In the genomic region with DNA sequence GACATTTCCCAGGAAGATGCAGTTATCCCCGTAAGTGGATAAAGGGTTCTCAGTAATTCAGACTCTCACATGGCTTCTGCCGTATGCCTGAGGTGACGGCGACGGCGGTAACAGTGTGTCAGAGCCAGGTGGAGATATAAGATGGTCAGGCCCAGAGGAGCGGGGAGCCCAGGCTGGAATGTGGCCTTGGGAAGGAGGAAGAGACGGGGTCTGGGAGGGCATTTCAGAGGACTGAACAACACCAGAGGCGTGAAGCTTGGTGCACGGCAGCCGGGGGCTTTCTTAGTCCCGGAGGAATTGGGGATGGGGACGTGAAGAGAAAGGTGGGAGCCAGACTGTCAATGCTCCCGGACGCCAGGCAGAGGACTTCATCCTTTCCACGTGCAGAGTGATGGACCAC, we compare ENCODE assay signal across 8 cellular contexts. TPM values are rescaled to one million over a fixed set of nuclear protein-coding genes. Genes with fewer than 3 reads are reported as not detected.
DNase-seq lines count a peak whose midpoint lies in the region; ATAC-seq and TF ChIP-seq lines count a peak whose summit lies in the region.

No MANE protein-coding gene starts in this region.

- no peak for TF ChIP-seq CTCF in 22Rv1 (IDR thresholded peaks at IDR 0.05)
- TF ChIP-seq CTCF in breast epithelium (IDR thresholded peaks at IDR 0.05) = no peak

- DNase-seq in breast epithelium (ENCODE audit: low spot score in 2 of 2) = no peak
- no peak for DNase-seq in effector CD4-positive, alpha-beta T cell
- DNase-seq in amygdala (lab: John Stamatoyannopoulos, UW) = no peak

- peaks cover 53% of the 10 kb centered on the region for H3K36me3 ChIP-seq in HUES48 (ENCODE audit: control insufficient read depth, insufficient read depth, low read length)
- H3K36me3 ChIP-seq in breast epithelium = no peaks in the 10 kb centered on the region
- H3K36me3 ChIP-seq in mucosa of stomach (ENCODE audit: control insufficient read depth, insufficient read depth, low read length) = peaks cover 22% of the 10 kb centered on the region

- H3K27ac ChIP-seq in 22Rv1 (peak overlapping the region; percentile 90), HUES48 (ENCODE audit: low read depth, low read length) (peak overlapping the region; percentile 45), breast epithelium (peak overlapping the region; percentile 90 to 95)

- H3K27me3 ChIP-seq in HUES48 (ENCODE audit: control insufficient read depth, insufficient read depth, low read length) = no peaks in the 10 kb centered on the region
- H3K27me3 ChIP-seq in breast epithelium = no peaks in the 10 kb centered on the region
- H3K27me3 ChIP-seq in mucosa of stomach (ENCODE audit: control insufficient read depth, insufficient read depth, low read length) = no peaks in the 10 kb centered on the region

- peak overlapping the region; percentile 95 for H3K4me3 ChIP-seq in HUES48 (ENCODE audit: low read depth, low read length)
- H3K4me3 ChIP-seq in breast epithelium = peak overlapping the region; percentile 87 to 96 (median 92)
- H3K4me3 ChIP-seq in mucosa of stomach (ENCODE audit: low read length) = peak overlapping the region; percentile 2

- H3K9ac ChIP-seq in HUES48 (ENCODE audit: low read depth, low read length) (0 out of 2 replicates have a peak overlapping the region, but pooled peaks have one; percentile 34), mucosa of stomach (ENCODE audit: low read length) (peak overlapping the region; percentile 53)

- H3K9me3 ChIP-seq in HUES48 (ENCODE audit: control insufficient read depth, insufficient read depth, low read length) (no peaks in the 10 kb centered on the region), breast epithelium (no peaks in the 10 kb centered on the region), mucosa of stomach (ENCODE audit: control insufficient read depth, low read length) (no peaks in the 10 kb centered on the region)

- intact Hi-C loops in breast epithelium (cut with DNase I; ENCODE audit: low total_unique reads) = loop anchor here (5.0 kb wide), 2 partner anchors 185 to 200 kb away; partner anchors contain the start of gene FAAP20

- TF ChIP-seq POLR2A in breast epithelium (IDR thresholded peaks at IDR 0.05) = no peak

- H3K4me1 ChIP-seq in HUES48 (ENCODE audit: control insufficient read depth, insufficient read depth, low read length) (no peaks in the 10 kb centered on the region), breast epithelium (peaks cover 4 to 16% of the 10 kb centered on the region in 2 donors), mucosa of stomach (ENCODE audit: control insufficient read depth, insufficient read depth, low read length) (peaks cover 41% of the 10 kb centered on the region)

- ATAC-seq in GM21576 (IDR thresholded peaks at IDR 0.05; ENCODE audit: unreplicated experiment) = no peak
- ATAC-seq in GM18519 (IDR thresholded peaks at IDR 0.05; ENCODE audit: low FRiP score, unreplicated experiment) = no peak

RNA-seq across cellular contexts. Expression of gene RER1, which starts 1.0 kb away (rescaled TPM):
- 10 to 100 TPM; 58.3 to 75.1 (median 70.4) TPM for total RNA-seq in breast epithelium

RNA-seq across cellular contexts. Expression of gene MORN1, which starts 1.3 kb away (rescaled TPM):
- total RNA-seq in breast epithelium = 10 to 100 TPM in 2 of 3 donors, 1 to 10 TPM in 1; 4.0 to 18.1 (median 17.7) TPM

RNA-seq across cellular contexts. Expression of gene PEX10, which starts 19.7 kb away (rescaled TPM):
- 10 to 100 TPM; 23.3 to 37.4 (median 24.1) TPM for total RNA-seq in breast epithelium

Comparison
In these comparisons a context has a peak if more than half of its experiments do, and no peak if none do; other contexts are left out.
1. H3K4me3 ChIP-seq: peak in every context shown above with its lines; median percentile 95 in HUES48; 92 in breast epithelium; 2 in mucosa of stomach.